In the genomic region with DNA sequence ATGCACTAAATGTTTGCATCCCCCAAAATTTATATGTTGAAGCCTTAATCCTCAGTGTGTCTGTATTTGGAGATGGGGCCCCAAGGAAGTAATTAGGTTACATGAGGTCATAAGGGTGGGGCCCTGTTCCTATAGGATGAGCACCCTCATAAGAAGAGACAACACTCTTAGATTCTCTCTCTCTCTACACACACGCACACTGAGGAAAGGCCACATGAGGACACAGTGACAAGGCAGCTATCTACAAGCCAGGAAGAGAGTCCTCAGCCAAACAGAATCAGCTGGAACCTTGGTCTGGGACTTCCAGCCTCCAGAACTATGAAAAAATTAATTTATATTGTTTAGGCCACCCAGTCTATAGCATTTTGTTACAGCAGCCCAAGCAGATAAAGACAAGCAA, we compare ENCODE assay signal across 7 cellular contexts.
"Had no signal": no experiment of that assay in that cellular context is flagged by ENCODE, and none has a peak within 500 bp of the region (broad histone marks: within the 10 kb centered on the region; RNA-seq: fewer than 3 reads in every experiment).

No MANE protein-coding gene starts in this region.

- DNase-seq: H9, HCEC 1CT, KG1 had no signal

- H3K27ac Mint-ChIP-seq: GM23338, H9, IgD-negative memory B cell had no signal

- H2AFZ ChIP-seq: GM23338 had no signal

- H3K9me3 Mint-ChIP-seq: GM23338, H9 had no signal

- H3K4me2 ChIP-seq: GM23338 had no signal

- H3K27ac ChIP-seq: HL-60 had no signal

- H3K4me1 Mint-ChIP-seq: GM23338, IgD-negative memory B cell had no signal

- H3K4me3 Mint-ChIP-seq: GM23338, H9, IgD-negative memory B cell had no signal

- ATAC-seq: GM23338, HepG2 had no signal

- H3K4me3 ChIP-seq: GM23338 had no signal

- H3K27me3 Mint-ChIP-seq: IgD-negative memory B cell had no signal

- H3K36me3 Mint-ChIP-seq: IgD-negative memory B cell had no signal
